ENCODE assay signal across 9 cellular contexts in genomic region chr3:71395927-71396695, GRCh38.
DNase-seq lines count a peak whose midpoint lies in the region; ATAC-seq, FAIRE-seq and TF ChIP-seq lines count a peak whose summit lies in the region.
"Had no signal": no experiment of that assay in that cellular context is flagged by ENCODE, and none has a peak within 500 bp of the region (broad histone marks: within the 10 kb centered on the region; RNA-seq: fewer than 3 reads in every experiment).

No MANE protein-coding gene starts in this region.

- H3K36me3 ChIP-seq in CD4-positive, alpha-beta memory T cell (ENCODE audit: insufficient read depth, low read length) = no peaks in the 10 kb centered on the region
- H3K36me3 ChIP-seq in MG63 (no peaks in the 10 kb centered on the region), Caco-2 (ENCODE audit: control insufficient read depth, insufficient read depth, low read length) (no peaks in the 10 kb centered on the region)

- peak overlapping the region in 1 of 8 donors; percentile 30 for H3K4me3 Mint-ChIP-seq in CD4-positive, alpha-beta memory T cell
- peak overlapping the region in 5 of 10 donors; percentile 8 to 41 (median 26) for H3K4me3 Mint-ChIP-seq in naive thymus-derived CD8-positive, alpha-beta T cell
- H3K4me3 Mint-ChIP-seq in Caco-2 (ENCODE audit: unreplicated experiment) = no peak overlapping the region
- no peak overlapping the region for H3K4me3 Mint-ChIP-seq in activated CD4-positive, alpha-beta T cell treated with anti-CD3 and anti-CD28 coated beads, Interleukin-2, amount 10 ng/mL, durations not matched to agents 7 days and 5 days

- no peaks in the 10 kb centered on the region for H3K9me3 Mint-ChIP-seq in CD4-positive, alpha-beta memory T cell
- H3K9me3 Mint-ChIP-seq in naive thymus-derived CD8-positive, alpha-beta T cell = no peaks in the 10 kb centered on the region
- no peaks in the 10 kb centered on the region for H3K9me3 Mint-ChIP-seq in Caco-2 (ENCODE audit: unreplicated experiment)
- no peaks in the 10 kb centered on the region for H3K9me3 Mint-ChIP-seq in activated CD4-positive, alpha-beta T cell treated with anti-CD3 and anti-CD28 coated beads, Interleukin-2, amount 10 ng/mL, durations not matched to agents 7 days and 5 days

- CTCF ChIA-PET in CD4-positive, alpha-beta memory T cell (lab: Charles Lee; ENCODE audit: partially characterized antibody) = interaction anchor here (3.1 to 3.8 kb wide), 2 partner anchors 14 to 27 kb away, joined by 10 to 14 read pairs; no protein-coding TSS in a partner anchor
- CTCF ChIA-PET in Caco-2 (lab: Charles Lee) = no interaction called here
- CTCF ChIA-PET in activated CD4-positive, alpha-beta T cell treated with anti-CD3 and anti-CD28 coated beads, Interleukin-2, amount 10 ng/mL, durations not matched to agents 7 days and 5 days (lab: Charles Lee) = interaction anchor here (1.2 kb wide), 1 partner anchor 9 kb away, joined by 3 read pairs; no protein-coding TSS in a partner anchor

- BruUV-seq in Caco-2 (replicated peaks; lab: Mats Ljungman, UMichigan) = no TSS peak

- no peak overlapping the region for H3K27ac ChIP-seq in CD4-positive, alpha-beta memory T cell (ENCODE audit: low read depth, low read length)
- H3K27ac ChIP-seq: epithelial cell of prostate had no signal

- peaks cover 76% of the 10 kb centered on the region for H3K4me1 ChIP-seq in CD4-positive, alpha-beta memory T cell (ENCODE audit: insufficient read depth, low read length)
- H3K4me1 ChIP-seq in Caco-2 = peaks cover 23% of the 10 kb centered on the region

- H3K4me1 Mint-ChIP-seq in CD4-positive, alpha-beta memory T cell = peaks cover 55 to 83% (median 71%) of the 10 kb centered on the region in 4 donors
- H3K4me1 Mint-ChIP-seq in naive thymus-derived CD8-positive, alpha-beta T cell = peaks cover 43 to 88% (median 77%) of the 10 kb centered on the region in 4 donors
- peaks cover 16% of the 10 kb centered on the region for H3K4me1 Mint-ChIP-seq in Caco-2 (ENCODE audit: low read depth, unreplicated experiment)
- peaks cover 44% of the 10 kb centered on the region for H3K4me1 Mint-ChIP-seq in activated CD4-positive, alpha-beta T cell treated with anti-CD3 and anti-CD28 coated beads, Interleukin-2, amount 10 ng/mL, durations not matched to agents 7 days and 5 days

- H3K4me3 ChIP-seq in CD4-positive, alpha-beta memory T cell (ENCODE audit: low read length in 2 of 2) = no peak overlapping the region
- no peak overlapping the region for H3K4me3 ChIP-seq in MG63
- H3K4me3 ChIP-seq in Caco-2 (ENCODE audit: low read depth, low read length) = no peak overlapping the region

- no peaks in the 10 kb centered on the region for H3K9me3 ChIP-seq in CD4-positive, alpha-beta memory T cell (ENCODE audit: control insufficient read depth in 1 of 2, low read length in 2 of 2)
- H3K9me3 ChIP-seq in MG63 = no peaks in the 10 kb centered on the region
- H3K9me3 ChIP-seq in Caco-2 = no peaks in the 10 kb centered on the region

- no peak for FAIRE-seq in GM19239 (lab: Jason Lieb, UNC)

- no peak for TF ChIP-seq CTCF in Caco-2 (IDR thresholded peaks at IDR 0.05; ENCODE audit: insufficient read depth in 1 of 2, low read depth in 1 of 2, low read length in 1 of 2, severe bottlenecking in 1 of 2, unreplicated experiment in 1 of 2)

- intact Hi-C loops in CD4-positive, alpha-beta memory T cell (cut with micrococcal nuclease) = loop anchor here (5.0 kb wide), 1 partner anchor 46 kb away; no protein-coding TSS in a partner anchor
- intact Hi-C loops in Caco-2 (cut with micrococcal nuclease; ENCODE audit: unreplicated experiment) = loop anchor here (5.0 kb wide), 3 partner anchors 89 to 186 kb away; partner anchors contain the start of gene FOXP1

- H3K27me3 Mint-ChIP-seq in CD4-positive, alpha-beta memory T cell = no peaks in the 10 kb centered on the region
- no peaks in the 10 kb centered on the region for H3K27me3 Mint-ChIP-seq in naive thymus-derived CD8-positive, alpha-beta T cell
- H3K27me3 Mint-ChIP-seq in Caco-2 (ENCODE audit: insufficient read depth, unreplicated experiment) = no peaks in the 10 kb centered on the region
- peaks cover 13% of the 10 kb centered on the region for H3K27me3 Mint-ChIP-seq in activated CD4-positive, alpha-beta T cell treated with anti-CD3 and anti-CD28 coated beads, Interleukin-2, amount 10 ng/mL, durations not matched to agents 7 days and 5 days

- no peaks in the 10 kb centered on the region for H3K27me3 ChIP-seq in CD4-positive, alpha-beta memory T cell (ENCODE audit: insufficient read depth, low read length)
- H3K27me3 ChIP-seq in MG63 = no peaks in the 10 kb centered on the region
- no peaks in the 10 kb centered on the region for H3K27me3 ChIP-seq in Caco-2 (replicated peaks; ENCODE audit: control insufficient read depth, insufficient read depth, low read length)

- POLR2A ChIA-PET in CD4-positive, alpha-beta memory T cell (lab: Charles Lee; ENCODE audit: partially characterized antibody) = interaction anchor here (0.7 kb wide), 1 partner anchor 48 kb away, joined by 3 read pairs; no protein-coding TSS in a partner anchor
- POLR2A ChIA-PET in naive thymus-derived CD8-positive, alpha-beta T cell (lab: Charles Lee) = no interaction called here
- POLR2A ChIA-PET in Caco-2 (lab: Charles Lee) = interaction anchor here (0.6 kb wide), 1 partner anchor 205 kb away, joined by 5 read pairs; no protein-coding TSS in a partner anchor
- POLR2A ChIA-PET in activated CD4-positive, alpha-beta T cell treated with anti-CD3 and anti-CD28 coated beads, Interleukin-2, amount 10 ng/mL, durations not matched to agents 7 days and 5 days (lab: Charles Lee) = no interaction called here

- no peak for DNase-seq in CD4-positive, alpha-beta memory T cell
- DNase-seq in MG63 (peak; percentile 45), dermis blood vessel endothelial cell (peak; percentile 78), GM19239 (ENCODE audit: insufficient read length, low spot score) (no peak), Caco-2 (no peak)
- DNase-seq in naive thymus-derived CD8-positive, alpha-beta T cell = no peak
- DNase-seq in activated CD4-positive, alpha-beta T cell treated with anti-CD3 and anti-CD28 coated beads, Interleukin-2, amount 10 ng/mL, durations not matched to agents 7 days and 5 days = no peak

- H3K36me3 Mint-ChIP-seq in CD4-positive, alpha-beta memory T cell = peaks cover 12 to 15% of the 10 kb centered on the region in 2 donors
- peaks cover 0 to 14% (median 9%) of the 10 kb centered on the region in 3 donors for H3K36me3 Mint-ChIP-seq in naive thymus-derived CD8-positive, alpha-beta T cell
- H3K36me3 Mint-ChIP-seq in Caco-2 (ENCODE audit: insufficient read depth, unreplicated experiment) = no peaks in the 10 kb centered on the region
- H3K36me3 Mint-ChIP-seq in activated CD4-positive, alpha-beta T cell treated with anti-CD3 and anti-CD28 coated beads, Interleukin-2, amount 10 ng/mL, durations not matched to agents 7 days and 5 days (ENCODE audit: low read depth) = peaks cover 3% of the 10 kb centered on the region

- H3K27ac Mint-ChIP-seq in CD4-positive, alpha-beta memory T cell = peak overlapping the region in 4 of 7 donors; percentile 50 to 80 (median 60)
- H3K27ac Mint-ChIP-seq in naive thymus-derived CD8-positive, alpha-beta T cell = peak overlapping the region; percentile 71 to 93 (median 86)
- no peak overlapping the region for H3K27ac Mint-ChIP-seq in Caco-2 (ENCODE audit: unreplicated experiment)
- H3K27ac Mint-ChIP-seq in activated CD4-positive, alpha-beta T cell treated with anti-CD3 and anti-CD28 coated beads, Interleukin-2, amount 10 ng/mL, durations not matched to agents 7 days and 5 days = no peak overlapping the region

- ATAC-seq in naive thymus-derived CD8-positive, alpha-beta T cell = no peak
- ATAC-seq in GM21360 (IDR thresholded peaks at IDR 0.05; ENCODE audit: unreplicated experiment) = no peak

Comparison
In these comparisons a context has a peak if more than half of its experiments do, and no peak if none do; other contexts are left out.
1. DNase-seq: peak in MG63 (single experiment) and dermis blood vessel endothelial cell (single experiment); none in CD4-positive, alpha-beta memory T cell (0 of 5), naive thymus-derived CD8-positive, alpha-beta T cell (0 of 10), GM19239 (single experiment), Caco-2 (0 of 2) and activated CD4-positive, alpha-beta T cell treated with anti-CD3 and anti-CD28 coated beads, Interleukin-2, amount 10 ng/mL, durations not matched to agents 7 days and 5 days (single experiment).
2. H3K27ac Mint-ChIP-seq: peak in CD4-positive, alpha-beta memory T cell (4 of 7) and naive thymus-derived CD8-positive, alpha-beta T cell (10 of 10); none in Caco-2 (single experiment) and activated CD4-positive, alpha-beta T cell treated with anti-CD3 and anti-CD28 coated beads, Interleukin-2, amount 10 ng/mL, durations not matched to agents 7 days and 5 days (single experiment).
3. POLR2A ChIA-PET loops: an anchor here in CD4-positive, alpha-beta memory T cell (0.7 kb wide) and Caco-2 (0.6 kb wide); none called in naive thymus-derived CD8-positive, alpha-beta T cell and activated CD4-positive, alpha-beta T cell treated with anti-CD3 and anti-CD28 coated beads, Interleukin-2, amount 10 ng/mL, durations not matched to agents 7 days and 5 days.